In genomic region chr2:177254433-177255226, GRCh38 we compare ENCODE assay signal across 9 cellular contexts. TPM values are rescaled to one million over a fixed set of nuclear protein-coding genes. Genes with fewer than 3 reads are reported as not detected.
DNase-seq lines count a peak whose midpoint lies in the region; ATAC-seq, FAIRE-seq and TF ChIP-seq lines count a peak whose summit lies in the region.
"Had no signal": no experiment of that assay in that cellular context is flagged by ENCODE, and none has a peak within 500 bp of the region (broad histone marks: within the 10 kb centered on the region; RNA-seq: fewer than 3 reads in every experiment).

No MANE protein-coding gene starts in this region.

- H3K4me1 Mint-ChIP-seq in CD4-positive, alpha-beta memory T cell, result peaks cover 74 to 99% (median 88%) of the 10 kb centered on the region in 4 donors

- peak; percentile 81 for ATAC-seq in K562
- ATAC-seq in left lobe of liver, result peak; percentile 7
- ATAC-seq in GM21576 (IDR thresholded peaks at IDR 0.05; ENCODE audit: unreplicated experiment), result no peak
- no peak for ATAC-seq in HG03097 (IDR thresholded peaks at IDR 0.05; ENCODE audit: low FRiP score, unreplicated experiment)

- H3K9me3 Mint-ChIP-seq in CD4-positive, alpha-beta memory T cell, result peaks cover 0 to 2% (median 0%) of the 10 kb centered on the region in 8 donors

- no peak for TF ChIP-seq EP300 in K562 (IDR thresholded peaks at IDR 0.05; ENCODE audit: low read length)

- CTCF ChIA-PET in CD4-positive, alpha-beta memory T cell (lab: Charles Lee; ENCODE audit: partially characterized antibody), result interaction anchor here (0.6 to 4.2 kb wide), 6 partner anchors 10 to 1016 kb away, joined by 3 to 28 read pairs (median 4); partner anchors contain the start of gene NFE2L2
- CTCF ChIA-PET in K562 (lab: Yijun Ruan, JAX; ENCODE audit: low intra/inter-chr PET ratio), result interaction anchor here (0.5 to 1.5 kb wide), 2 partner anchors 90 to 277 kb away, joined by 3 to 4 read pairs; no protein-coding TSS in a partner anchor

- no peaks in the 10 kb centered on the region for H3K36me3 ChIP-seq in CD4-positive, alpha-beta memory T cell (ENCODE audit: insufficient read depth, low read length)
- peaks cover 76% of the 10 kb centered on the region for H3K36me3 ChIP-seq in K562 (ENCODE audit: control insufficient read depth, insufficient read depth, low read length)

- H3K79me2 ChIP-seq in K562 (ENCODE audit: control insufficient read depth, insufficient read depth, low read length), result peaks cover 100% of the 10 kb centered on the region

- TF ChIP-seq RAD21 in K562 (CRISPR knock-in tag; conservative IDR thresholded peaks at IDR 0.05 in 1 of 2, IDR thresholded peaks at IDR 0.05 in 1 of 2), result peak; percentile 62 to 81

- no peak for DNase-seq in CD4-positive, alpha-beta memory T cell
- peak; percentile 24 to 44 for DNase-seq in Kasumi-1 (lab: John Stamatoyannopoulos, UW)
- peak; percentile 69 to 93 (median 73) for DNase-seq in K562 (ENCODE audit: extremely low read depth in 1 of 4, low spot score in 3 of 4)
- DNase-seq in left lobe of liver (ENCODE audit: low spot score), result no peak
- DNase-seq in middle frontal gyrus (ENCODE audit: extremely low spot score, low spot score), result no peak
- DNase-seq in stimulated activated CD8-positive, alpha-beta memory T cell treated with anti-CD3 and anti-CD28 coated beads, Interleukin-4, amount 100 ng/mL, for 48 hours, result no peak

- TF ChIP-seq CTCF in K562 (IDR thresholded peaks at IDR 0.05 in 2 of 3, conservative IDR thresholded peaks at IDR 0.05 in 1 of 3; ENCODE audit: insufficient read depth in 2 of 3, low read depth in 1 of 3, low read length in 3 of 3), result peak; percentile 88 to 98 (median 96)

- peak overlapping the region; percentile 17 to 53; a peak in 3 of 4 replicates for H3K9ac ChIP-seq in K562 (ENCODE audit: insufficient read depth in 1 of 2, low read depth in 2 of 2, low read length in 2 of 2)

- peak; percentile 86 for FAIRE-seq in K562 (lab: Jason Lieb, UNC)
- FAIRE-seq: islet of Langerhans had no signal

- peak overlapping the region in 4 of 8 donors; percentile 40 to 78 (median 54) for H3K4me3 Mint-ChIP-seq in CD4-positive, alpha-beta memory T cell

- no peak for TF ChIP-seq POLR2A in K562 (conservative IDR thresholded peaks at IDR 0.05)

- no peak overlapping the region for H2AFZ ChIP-seq in K562 (ENCODE audit: low read depth, low read length)

- BruUV-seq in K562 (replicated peaks; lab: Mats Ljungman, UMichigan), result no TSS peak

- no peaks in the 10 kb centered on the region for H3K27me3 Mint-ChIP-seq in CD4-positive, alpha-beta memory T cell

- peaks cover 61% of the 10 kb centered on the region for H4K20me1 ChIP-seq in K562 (replicated peaks; ENCODE audit: control insufficient read depth, insufficient read depth, low read length)

- no peak overlapping the region for H3K4me3 ChIP-seq in CD4-positive, alpha-beta memory T cell (ENCODE audit: low read length in 2 of 2)
- H3K4me3 ChIP-seq in K562, result 0 out of 2 replicates have a peak overlapping the region, but pooled peaks have one; percentile 4

- in situ Hi-C loops in K562 (cut with MboI), result loop anchor here (5.0 kb wide), 1 partner anchor 87 kb away; no protein-coding TSS in a partner anchor

- H3K4me2 ChIP-seq in K562 (ENCODE audit: insufficient read depth, low read length), result peak overlapping the region; percentile 62

- H3K27me3 ChIP-seq in CD4-positive, alpha-beta memory T cell (ENCODE audit: insufficient read depth, low read length), result no peaks in the 10 kb centered on the region
- no peaks in the 10 kb centered on the region for H3K27me3 ChIP-seq in K562 (ENCODE audit: control insufficient read depth in 2 of 2, insufficient read depth in 2 of 2, low read length in 2 of 2)

- no peaks in the 10 kb centered on the region for H3K9me3 ChIP-seq in CD4-positive, alpha-beta memory T cell (ENCODE audit: control insufficient read depth in 1 of 2, low read length in 2 of 2)
- H3K9me3 ChIP-seq in K562 (replicated peaks; ENCODE audit: control insufficient read depth, insufficient read depth, low read depth, low read length), result peaks cover 18% of the 10 kb centered on the region

- peak overlapping the region; percentile 15 to 95 (median 74) for H3K27ac Mint-ChIP-seq in CD4-positive, alpha-beta memory T cell

- peaks cover 15 to 61% of the 10 kb centered on the region in 2 donors for H3K36me3 Mint-ChIP-seq in CD4-positive, alpha-beta memory T cell

- WGBS in K562 (ENCODE audit: insufficient coverage, low coverage, missing lambda C conversion rate), result 6% methylated on average over 11 of the region's 11 CpGs

- POLR2A ChIA-PET in CD4-positive, alpha-beta memory T cell (lab: Charles Lee; ENCODE audit: partially characterized antibody), result interaction anchor here (0.6 to 4.5 kb wide), 8 partner anchors 10 to 244 kb away, joined by 3 to 51 read pairs (median 3); partner anchors contain the start of genes HNRNPA3 and NFE2L2
- POLR2A ChIA-PET in K562 (lab: Yijun Ruan, JAX), result interaction anchor here (0.6 to 10.9 kb wide), 18 partner anchors 9 to 691 kb away, joined by 3 to 199 read pairs (median 4); partner anchors contain the start of gene NFE2L2

- H3K27ac ChIP-seq in CD4-positive, alpha-beta memory T cell (ENCODE audit: low read depth, low read length), result no peak overlapping the region
- peak overlapping the region; percentile 59 for H3K27ac ChIP-seq in K562 (ENCODE audit: extremely low read depth, low read depth, low read length)

- peaks cover 97% of the 10 kb centered on the region for H3K4me1 ChIP-seq in CD4-positive, alpha-beta memory T cell (ENCODE audit: insufficient read depth, low read length)
- H3K4me1 ChIP-seq in K562 (replicated peaks in 1 of 2; ENCODE audit: control insufficient read depth in 2 of 2, insufficient read depth in 2 of 2, low read length in 2 of 2), result peaks cover 35 to 79% of the 10 kb centered on the region in 2 experiments

- peaks cover 19% of the 10 kb centered on the region for H3K9me1 ChIP-seq in K562 (ENCODE audit: control insufficient read depth, insufficient read depth, low read length)

- intact Hi-C loops in CD4-positive, alpha-beta memory T cell (cut with micrococcal nuclease), result no loop called here
- intact Hi-C loops in K562 (cut with micrococcal nuclease), result loop anchor here (1.0 to 2.0 kb wide), 4 partner anchors 9 to 86 kb away; partner anchors contain the start of gene HNRNPA3

TF ChIP-seq in K562, 482 proteins besides CTCF, POLR2A, EP300 and RAD21 (continues in another document):
- no peak for TF ChIP-seq GTF2F1 (IDR thresholded peaks at IDR 0.05; ENCODE audit: low read depth, low read length)

RNA-seq across cellular contexts. Expression of gene NFE2L2, which starts 9.9 kb away (rescaled TPM):
- total RNA-seq in CD4-positive, alpha-beta memory T cell, result 10 to 100 TPM; 86.9 TPM
- 10 to 100 TPM; 39.6 to 63.6 TPM for polyA plus RNA-seq in CD4-positive, alpha-beta memory T cell
- 61.8 and 169 TPM in 2 replicates for total RNA-seq in K562 (2011; cell fraction: chromatin; rRNA removed; ENCODE audit: low replicate concordance)
- 36.7 and 42.6 TPM in 2 replicates for total RNA-seq in K562 (2011; cell fraction: nucleolus; rRNA removed)
- 59.8 and 96.6 TPM in 2 replicates for total RNA-seq in K562 (2011; cell fraction: nucleoplasm; rRNA removed)
- total RNA-seq in K562 (2014; rRNA removed), result 33.2 and 46.0 TPM in 2 replicates
- total RNA-seq in K562 (2014; rRNA removed; fragmentation: Illumina TruSeq; extraction: Trizol), result 59.3 and 72.0 TPM in 2 replicates
- total RNA-seq in K562 (2015; rRNA removed; fragmentation: Illumina TruSeq; extraction: Trizol), result 62.5 and 67.8 TPM in 2 replicates
- 60.8 and 64.8 TPM in 2 replicates for total RNA-seq in K562 (2021)
- polyA plus RNA-seq in K562 (2011; rRNA removed), result 93.2 and 120 TPM in 2 replicates
- polyA plus RNA-seq in K562 (2011; cell fraction: cytosol; rRNA removed), result 58.4 and 68.0 TPM in 2 replicates
- 62.5 and 70.2 TPM in 2 replicates for polyA plus RNA-seq in K562 (2011; cell fraction: nucleus; rRNA removed)
- polyA plus RNA-seq in K562 (2012), result 42.7 and 78.6 TPM in 2 replicates
- polyA plus RNA-seq in K562 (2014; fragmentation: Illumina TruSeq; extraction: Trizol), result 91.0 and 100 TPM in 2 replicates
- polyA plus RNA-seq in K562 (2014; fragmentation: Nextera tagmentation; extraction: Ambion mirVana), result 10 to 100 TPM; 29.3 to 34.8 TPM
- polyA plus RNA-seq in K562 (2014; rRNA removed), result 54.9 and 56.3 TPM in 2 replicates
- 108 and 150 TPM in 2 replicates for polyA minus RNA-seq in K562 (2011; rRNA and poly(A)+ RNA removed)
- polyA minus RNA-seq in K562 (2011; cell fraction: cytosol; rRNA and poly(A)+ RNA removed), result 40.0 and 70.1 TPM in 2 replicates
- 52.2 and 71.1 TPM in 2 replicates for polyA minus RNA-seq in K562 (2011; cell fraction: nucleus; rRNA and poly(A)+ RNA removed)
- 29.2 TPM for total RNA-seq in left lobe of liver

RNA-seq across cellular contexts. Expression of gene HNRNPA3, which starts 42.0 kb away (rescaled TPM):
- 100 to 1,000 TPM; 172 to 175 TPM for total RNA-seq in CD4-positive, alpha-beta memory T cell
- 10 to 100 TPM; 41.1 to 64.5 TPM for polyA plus RNA-seq in CD4-positive, alpha-beta memory T cell
- total RNA-seq in K562 (2011; cell fraction: chromatin; rRNA removed; ENCODE audit: low replicate concordance), result 113 and 428 TPM in 2 replicates
- 48.9 and 75.0 TPM in 2 replicates for total RNA-seq in K562 (2011; cell fraction: nucleolus; rRNA removed)
- 198 and 354 TPM in 2 replicates for total RNA-seq in K562 (2011; cell fraction: nucleoplasm; rRNA removed)
- total RNA-seq in K562 (2014; rRNA removed) (72.8 and 79.5 TPM in 2 replicates), K562 (2014; rRNA removed; fragmentation: Illumina TruSeq; extraction: Trizol) (130 and 151 TPM in 2 replicates), K562 (2015; rRNA removed; fragmentation: Illumina TruSeq; extraction: Trizol) (112 and 114 TPM in 2 replicates), K562 (2021) (249 and 272 TPM in 2 replicates), left lobe of liver (55.1 TPM)
- polyA plus RNA-seq in K562 (2011; rRNA removed) (150 and 215 TPM in 2 replicates), K562 (2014; fragmentation: Illumina TruSeq; extraction: Trizol) (356 and 381 TPM in 2 replicates), K562 (2014; fragmentation: Nextera tagmentation; extraction: Ambion mirVana) (100 to 1,000 TPM; 108 to 192 TPM), K562 (2014; rRNA removed) (381 and 428 TPM in 2 replicates)
- polyA plus RNA-seq in K562 (2011; cell fraction: cytosol; rRNA removed), result 28.0 and 59.6 TPM in 2 replicates
- 96.2 and 150 TPM in 2 replicates for polyA plus RNA-seq in K562 (2011; cell fraction: nucleus; rRNA removed)
- 364 and 720 TPM in 2 replicates for polyA plus RNA-seq in K562 (2012)
- polyA minus RNA-seq in K562 (2011; rRNA and poly(A)+ RNA removed), result 97.6 and 107 TPM in 2 replicates
- polyA minus RNA-seq in K562 (2011; cell fraction: cytosol; rRNA and poly(A)+ RNA removed), result 69.7 and 76.8 TPM in 2 replicates
- polyA minus RNA-seq in K562 (2011; cell fraction: nucleus; rRNA and poly(A)+ RNA removed), result 57.9 and 104 TPM in 2 replicates

Comparison
In these comparisons a context has a peak if more than half of its experiments do, and no peak if none do; other contexts are left out.
1. DNase-seq: peak in Kasumi-1 (2 of 2) and K562 (4 of 4); none in CD4-positive, alpha-beta memory T cell (0 of 5), left lobe of liver (single experiment), middle frontal gyrus (single experiment) and stimulated activated CD8-positive, alpha-beta memory T cell treated with anti-CD3 and anti-CD28 coated beads, Interleukin-4, amount 100 ng/mL, for 48 hours (single experiment).
2. ATAC-seq: peak in K562 (single experiment) and left lobe of liver (single experiment); none in GM21576 (single experiment) and HG03097 (single experiment).